In the genomic region with DNA sequence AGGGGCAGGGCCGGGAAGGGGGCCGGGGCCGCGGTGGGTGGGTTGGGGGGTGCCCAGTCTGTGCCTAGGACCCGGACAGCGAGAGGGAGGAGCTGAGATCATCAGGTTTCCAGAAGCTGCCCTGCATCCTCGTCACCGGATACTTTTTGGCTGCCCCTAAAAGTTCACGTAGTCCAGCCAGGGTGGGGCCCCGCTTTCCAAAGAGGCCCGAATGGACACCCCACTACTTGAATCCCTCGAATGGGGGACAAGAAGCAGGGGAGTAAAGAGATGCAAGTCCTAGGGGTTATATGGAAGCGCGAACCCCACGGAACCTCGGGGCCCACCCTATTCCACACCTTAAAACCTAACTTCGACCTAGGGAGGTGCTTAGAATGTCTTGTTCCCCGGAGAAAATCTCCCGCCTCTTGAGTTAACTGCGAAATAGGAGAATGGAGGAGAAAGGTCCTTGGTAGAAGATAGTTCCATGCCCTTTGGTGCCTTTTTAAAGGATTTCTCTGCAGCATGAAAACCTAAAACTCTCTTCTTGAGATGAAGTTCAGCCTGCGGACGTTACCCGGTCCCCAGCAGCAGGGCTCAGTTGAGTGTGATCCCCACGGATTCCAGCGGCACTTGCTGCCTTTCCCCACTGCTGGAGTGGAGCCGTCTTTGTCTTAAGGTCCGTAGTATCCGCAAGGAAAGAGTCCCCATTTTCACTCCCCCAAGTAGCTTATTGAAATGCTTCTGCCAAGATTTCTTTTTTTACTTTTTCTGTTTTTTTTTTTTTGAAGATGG, we compare ENCODE assay signal across 8 cellular contexts. TPM values are rescaled to one million over a fixed set of nuclear protein-coding genes. Genes with fewer than 3 reads are reported as not detected.
DNase-seq lines count a peak whose midpoint lies in the region; ATAC-seq and TF ChIP-seq lines count a peak whose summit lies in the region.

No MANE protein-coding gene starts in this region.

- peak overlapping the region; percentile 77 for H3K27ac ChIP-seq in hepatocyte

- H3K9me3 ChIP-seq in hepatocyte (ENCODE audit: low read depth) (no peaks in the 10 kb centered on the region), skeletal muscle satellite cell (replicated peaks; ENCODE audit: low read length) (no peaks in the 10 kb centered on the region)

- intact Hi-C loops in activated CD8-positive, alpha-beta T cell treated with anti-CD3 and anti-CD28 coated beads for 36 hours (cut with micrococcal nuclease), result loop anchor here (10.0 kb wide), 3 partner anchors 130 to 260 kb away; no protein-coding TSS in a partner anchor

- no peaks in the 10 kb centered on the region for H3K36me3 ChIP-seq in H7 (replicated peaks; ENCODE audit: control insufficient read depth, insufficient read depth, low read length)
- no peaks in the 10 kb centered on the region for H3K36me3 ChIP-seq in hepatocyte (replicated peaks; ENCODE audit: insufficient read depth, low read depth)
- H3K36me3 ChIP-seq in skeletal muscle satellite cell (ENCODE audit: insufficient read depth, low read length), result no peaks in the 10 kb centered on the region

- 49% methylated on average over 23 of the region's 28 CpGs for WGBS in hepatocyte (ENCODE audit: low lambda C conversion rate, missing lambda C conversion rate)

- DNase-seq in H7, result peak; percentile 56
- peak; percentile 6 for DNase-seq in activated CD8-positive, alpha-beta T cell treated with anti-CD3 and anti-CD28 coated beads for 36 hours
- DNase-seq in hepatocyte (ENCODE audit: low spot score), result no peak
- no peak for DNase-seq in hippocampal formation (lab: John Stamatoyannopoulos, UW)
- no peak for DNase-seq in SHP77 (lab: John Stamatoyannopoulos, UW)

- H3K27me3 ChIP-seq in H7 (ENCODE audit: control insufficient read depth, insufficient read depth, low read length) (peaks cover 27% of the 10 kb centered on the region), hepatocyte (no peaks in the 10 kb centered on the region), skeletal muscle satellite cell (ENCODE audit: control insufficient read depth, insufficient read depth, low read length) (no peaks in the 10 kb centered on the region)

- H3K79me2 ChIP-seq in hepatocyte, result peaks cover 18% of the 10 kb centered on the region

- H4K20me1 ChIP-seq in hepatocyte (ENCODE audit: insufficient read depth, poor library complexity, severe bottlenecking), result no peaks in the 10 kb centered on the region

- peak overlapping the region; percentile 96 for H2AFZ ChIP-seq in hepatocyte

- H3K36me3 Mint-ChIP-seq in activated CD8-positive, alpha-beta T cell treated with anti-CD3 and anti-CD28 coated beads for 36 hours (ENCODE audit: low read depth), result no peaks in the 10 kb centered on the region

- ATAC-seq in activated CD8-positive, alpha-beta T cell treated with anti-CD3 and anti-CD28 coated beads for 36 hours, result no peak
- ATAC-seq in GM21723 (IDR thresholded peaks at IDR 0.05; ENCODE audit: unreplicated experiment) (no peak), HG02642 (IDR thresholded peaks at IDR 0.05; ENCODE audit: poor library complexity, unreplicated experiment) (no peak)

- H3K4me3 ChIP-seq in H7 (ENCODE audit: insufficient read depth, low read depth, low read length), result peak overlapping the region; percentile 69
- H3K4me3 ChIP-seq in hepatocyte, result peak overlapping the region; percentile 99
- peak overlapping the region; percentile 84 for H3K4me3 ChIP-seq in skeletal muscle satellite cell (ENCODE audit: low read length)

- H3K4me1 Mint-ChIP-seq in activated CD8-positive, alpha-beta T cell treated with anti-CD3 and anti-CD28 coated beads for 36 hours (ENCODE audit: low read depth), result peaks cover 14% of the 10 kb centered on the region

- H3K4me1 ChIP-seq in hepatocyte (ENCODE audit: insufficient read depth), result peaks cover 21% of the 10 kb centered on the region
- H3K4me1 ChIP-seq in skeletal muscle satellite cell (ENCODE audit: control insufficient read depth, insufficient read depth, low read length), result peaks cover 16% of the 10 kb centered on the region

- H3K27ac Mint-ChIP-seq in activated CD8-positive, alpha-beta T cell treated with anti-CD3 and anti-CD28 coated beads for 36 hours, result no peak overlapping the region

- no peak for TF ChIP-seq CTCF in activated CD8-positive, alpha-beta T cell treated with anti-CD3 and anti-CD28 coated beads for 36 hours (IDR thresholded peaks at IDR 0.05)
- TF ChIP-seq CTCF in hepatocyte (IDR thresholded peaks at IDR 0.05; ENCODE audit: poor library complexity), result no peak

- no peaks in the 10 kb centered on the region for H3K9me2 ChIP-seq in hepatocyte (replicated peaks; ENCODE audit: insufficient read depth)

- peak overlapping the region; percentile 78 for H3K9ac ChIP-seq in skeletal muscle satellite cell (ENCODE audit: low read depth, low read length)

- no peaks in the 10 kb centered on the region for H3K9me3 Mint-ChIP-seq in activated CD8-positive, alpha-beta T cell treated with anti-CD3 and anti-CD28 coated beads for 36 hours

- H3K4me2 ChIP-seq in hepatocyte (peak overlapping the region; percentile 97), skeletal muscle satellite cell (ENCODE audit: low read length) (peak overlapping the region; percentile 94)

- peak overlapping the region; percentile 76 for H3K4me3 Mint-ChIP-seq in activated CD8-positive, alpha-beta T cell treated with anti-CD3 and anti-CD28 coated beads for 36 hours

- POLR2A ChIA-PET in activated CD8-positive, alpha-beta T cell treated with anti-CD3 and anti-CD28 coated beads for 36 hours (lab: Charles Lee), result interaction anchor here (0.6 kb wide), 1 partner anchor 117 kb away, joined by 3 read pairs; no protein-coding TSS in a partner anchor

- CTCF ChIA-PET in activated CD8-positive, alpha-beta T cell treated with anti-CD3 and anti-CD28 coated beads for 36 hours (lab: Charles Lee), result interaction anchor here (1.3 kb wide), 1 partner anchor 312 kb away, joined by 3 read pairs; no protein-coding TSS in a partner anchor

- peaks cover 44% of the 10 kb centered on the region for H3K27me3 Mint-ChIP-seq in activated CD8-positive, alpha-beta T cell treated with anti-CD3 and anti-CD28 coated beads for 36 hours

RNA-seq across cellular contexts. Expression of a gene that starts 2.1 kb away (rescaled TPM):
- 8.8 and 8.9 TPM in 2 replicates for total RNA-seq in H7 (2014; rRNA removed; shearing (Covaris generic))
- total RNA-seq in activated CD8-positive, alpha-beta T cell treated with anti-CD3 and anti-CD28 coated beads for 36 hours, result under 1 TPM; 0.16 to 0.18 TPM
- total RNA-seq in hepatocyte, result 18.3 and 21.1 TPM in 2 replicates
- 2.0 and 4.2 TPM in 2 replicates for polyA plus RNA-seq in hepatocyte
- total RNA-seq in skeletal muscle satellite cell (2012; rRNA removed), result 0.87 and 3.0 TPM in 2 replicates

Comparison
In these comparisons a context has a peak if more than half of its experiments do, and no peak if none do; other contexts are left out.
1. DNase-seq: peak in H7 (single experiment) and activated CD8-positive, alpha-beta T cell treated with anti-CD3 and anti-CD28 coated beads for 36 hours (single experiment); none in hepatocyte (single experiment), hippocampal formation (0 of 2) and SHP77 (0 of 2).
2. Peak in every context shown above with its lines, with median percentiles within 50 percentile points of each other: H3K4me3 ChIP-seq.